Comparison of ENCODE assay signal across 17 cellular contexts in genomic region chr20:24303393-24303792, GRCh38.
DNase-seq lines count a peak whose midpoint lies in the region; ATAC-seq, FAIRE-seq and TF ChIP-seq lines count a peak whose summit lies in the region.
"Had no signal": no experiment of that assay in that cellular context is flagged by ENCODE, and none has a peak within 500 bp of the region (broad histone marks: within the 10 kb centered on the region; RNA-seq: fewer than 3 reads in every experiment).

No MANE protein-coding gene starts in this region.

- peaks cover 3% of the 10 kb centered on the region for H3K4me1 Mint-ChIP-seq in neural progenitor cell
- H3K4me1 Mint-ChIP-seq: activated B cell treated with CpG ODN at 0.5 μM for 24 hours had no signal

- no peaks in the 10 kb centered on the region for H3K79me2 ChIP-seq in neural progenitor cell (ENCODE audit: low read depth)

- no peak for ATAC-seq in HG02938 (IDR thresholded peaks at IDR 0.05; ENCODE audit: unreplicated experiment)
- ATAC-seq: upper lobe of right lung had no signal

- no peaks in the 10 kb centered on the region for H3K36me3 Mint-ChIP-seq in neural progenitor cell

- H3K36me3 ChIP-seq in bronchial epithelial cell (ENCODE audit: control insufficient read depth, insufficient read depth, low read length), result no peaks in the 10 kb centered on the region
- no peaks in the 10 kb centered on the region for H3K36me3 ChIP-seq in neural progenitor cell
- H3K36me3 ChIP-seq: upper lobe of right lung had no signal

- H3K4me2 ChIP-seq in neural progenitor cell, result no peak overlapping the region

- H3K27me3 ChIP-seq in bronchial epithelial cell (ENCODE audit: control insufficient read depth, insufficient read depth, low read length) (no peaks in the 10 kb centered on the region), neural progenitor cell (no peaks in the 10 kb centered on the region)

- TF ChIP-seq CTCF in bronchial epithelial cell (IDR thresholded peaks at IDR 0.05; ENCODE audit: insufficient read depth, low read length, severe bottlenecking) (peak; percentile 15), neural progenitor cell (IDR thresholded peaks at IDR 0.05) (peak; percentile 22)

- H3K27me3 Mint-ChIP-seq in neural progenitor cell (ENCODE audit: insufficient read depth, low read depth), result peaks cover 4% of the 10 kb centered on the region

- no peak overlapping the region for H3K9ac ChIP-seq in neural progenitor cell

- no peak overlapping the region for H2AFZ ChIP-seq in neural progenitor cell (replicated peaks)

- H3F3A ChIP-seq in neural progenitor cell (ENCODE audit: low read depth), result no peaks in the 10 kb centered on the region

- no peaks in the 10 kb centered on the region for H3K9me3 ChIP-seq in neural progenitor cell (ENCODE audit: low read depth)
- H3K9me3 ChIP-seq: upper lobe of right lung had no signal

- no peak overlapping the region for H3K27ac Mint-ChIP-seq in neural progenitor cell
- H3K27ac Mint-ChIP-seq: activated B cell treated with CpG ODN at 0.5 μM for 24 hours had no signal

- no peak overlapping the region for H3K4me3 Mint-ChIP-seq in neural progenitor cell
- H3K4me3 Mint-ChIP-seq: activated B cell treated with CpG ODN at 0.5 μM for 24 hours had no signal

- H3K4me3 ChIP-seq in bronchial epithelial cell (ENCODE audit: low read depth, low read length) (no peak overlapping the region), neural progenitor cell (no peak overlapping the region)
- H3K4me3 ChIP-seq: upper lobe of right lung had no signal

- DNase-seq in NCI-H748 (lab: John Stamatoyannopoulos, UW; ENCODE audit: unreplicated experiment) (peak; percentile 29), NCI-H748 treated with DMSO at 0.1 percent for 48 hours (lab: John Stamatoyannopoulos, UW) (no peak), HT1080 (ENCODE audit: low read depth) (peak; percentile 30), bronchial epithelial cell (ENCODE audit: low read depth) (peak; percentile 29), neural progenitor cell (ENCODE audit: low spot score) (peak; percentile 10), NCI-H510A (lab: John Stamatoyannopoulos, UW) (no peak)
- DNase-seq in NK-92 treated with Interleukin-12 subunit alpha and Interleukin-12 subunit beta, amount 100 ng/mL, for 24 hours (lab: John Stamatoyannopoulos, UW), result no peak
- DNase-seq: activated B cell treated with CpG ODN at 0.5 μM for 24 hours; activated T-cell treated with anti-CD3 and anti-CD28 coated beads, Interleukin-2, amount 50 U/mL, for 1 hour; aorta; KG1; mesenchymal stem cell; occipital lobe; SIG-M5; stimulated activated CD4-positive, alpha-beta T cell treated with anti-CD3 and anti-CD28 coated beads, Interleukin-15, amount 100 ng/mL, for 24 hours; upper lobe of right lung had no signal

- H3K4me1 ChIP-seq in neural progenitor cell, result no peaks in the 10 kb centered on the region
- H3K4me1 ChIP-seq: upper lobe of right lung had no signal

- no peaks in the 10 kb centered on the region for H4K20me1 ChIP-seq in neural progenitor cell (ENCODE audit: low read depth)

- H3K9me3 Mint-ChIP-seq in neural progenitor cell, result no peaks in the 10 kb centered on the region
- H3K9me3 Mint-ChIP-seq: activated B cell treated with CpG ODN at 0.5 μM for 24 hours had no signal

- FAIRE-seq in bronchial epithelial cell (lab: Jason Lieb, UNC), result no peak

- H3K27ac ChIP-seq in neural progenitor cell, result no peak overlapping the region
- H3K27ac ChIP-seq: upper lobe of right lung had no signal

Comparison
In these comparisons a context has a peak if more than half of its experiments do, and no peak if none do; other contexts are left out.
1. DNase-seq: peak in NCI-H748 (single experiment), HT1080 (single experiment), bronchial epithelial cell (single experiment) and neural progenitor cell (single experiment); none in NCI-H748 treated with DMSO at 0.1 percent for 48 hours (single experiment), NK-92 treated with Interleukin-12 subunit alpha and Interleukin-12 subunit beta, amount 100 ng/mL, for 24 hours (single experiment) and NCI-H510A (single experiment).